24 cellular contexts compared by ENCODE assay signal in the genomic region with DNA sequence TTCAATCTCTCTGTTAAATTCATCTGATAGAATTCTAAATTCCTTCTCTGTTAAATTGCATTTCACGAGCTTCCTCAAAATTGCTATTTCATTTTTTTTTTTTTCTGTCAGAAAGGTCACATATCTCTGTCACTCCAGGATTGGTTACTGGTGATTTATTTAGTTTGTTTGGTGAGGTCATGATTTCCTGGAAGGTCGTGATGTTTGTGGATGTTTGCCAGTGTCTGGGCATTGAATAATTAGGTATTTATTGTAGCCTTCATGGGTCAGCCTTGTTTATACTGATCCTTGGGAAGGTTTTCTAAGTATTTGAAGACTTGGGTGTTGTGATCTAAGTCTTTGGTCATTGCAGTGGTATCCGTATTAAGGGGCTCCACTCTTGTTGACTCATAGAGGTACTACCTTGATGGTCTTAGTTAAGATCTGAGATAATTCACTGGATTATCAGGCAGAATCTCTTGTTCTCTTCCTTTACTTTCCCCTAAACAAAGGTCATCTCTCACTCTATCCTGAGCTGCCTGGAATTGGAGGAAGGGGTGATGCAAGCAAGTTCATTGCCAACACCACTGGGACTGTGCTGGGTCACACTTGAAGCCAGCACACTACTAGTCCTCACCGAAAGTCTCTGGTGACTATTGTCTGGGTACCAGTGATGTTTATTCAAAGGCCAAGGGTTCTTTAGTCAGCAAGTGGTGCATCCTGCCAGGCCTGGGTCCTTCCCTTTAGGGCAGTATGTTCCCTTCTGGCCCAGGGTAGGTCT.
"Had no signal": no experiment of that assay in that cellular context is flagged by ENCODE, and none has a peak within 500 bp of the region (broad histone marks: within the 10 kb centered on the region; RNA-seq: fewer than 3 reads in every experiment).

No MANE protein-coding gene starts in this region.

- H3K27me3 ChIP-seq: breast epithelium, MG63 had no signal

- H3K27ac ChIP-seq: breast epithelium had no signal

- H3K4me1 ChIP-seq: breast epithelium had no signal

- DNase-seq: activated CD4-positive, alpha-beta T cell treated with anti-CD3 and anti-CD28 coated beads for 48 hours; activated CD4-positive, alpha-beta T cell treated with anti-CD3 and anti-CD28 coated beads, Interleukin-2, amount 50 U/mL, for 4 hours; activated CD4-positive, CD25-positive, alpha-beta regulatory T cell treated with anti-CD3 and anti-CD28 coated beads, Interleukin-2, amount 50 U/mL, for 72 hours; activated CD8-positive, alpha-beta memory T cell treated with anti-CD3 and anti-CD28 coated beads, Interleukin-2, amount 50 U/mL, for 48 hours; activated CD8-positive, alpha-beta T cell treated with anti-CD3 and anti-CD28 coated beads, Interleukin-2, amount 10 ng/mL, durations not matched to agents 7 days and 5 days; activated effector memory CD4-positive, alpha-beta T cell treated with Interleukin-2 at 50 U/mL for 16 hours; activated naive CD4-positive, alpha-beta T cell; activated T-cell treated with anti-CD3 and anti-CD28 coated beads, Interleukin-2, amount 50 U/mL, for 1 hour; aorta; caudate nucleus; MG63; MV-4-11; NCI-H1092 treated with DMSO at 0.1 percent for 48 hours; NCI-H1417 treated with DMSO at 0.1 percent for 48 hours; NCI-H1694; NCI-H2029; NCI-H2107; NCI-H2171 treated with DMSO at 0.1 percent for 48 hours; NCI-H226; NCI-H526 treated with DMSO at 0.1 percent for 48 hours; NK-92 treated with Interleukin-12 subunit alpha and Interleukin-12 subunit beta, amount 100 ng/mL, for 24 hours; PC-3; SHP77 treated with DMSO at 0.1 percent for 48 hours had no signal

- ATAC-seq: activated CD8-positive, alpha-beta T cell treated with anti-CD3 and anti-CD28 coated beads, Interleukin-2, amount 10 ng/mL, durations not matched to agents 7 days and 5 days; PC-3 had no signal

- H3K36me3 ChIP-seq: breast epithelium had no signal

- H3K4me3 ChIP-seq: breast epithelium, MG63 had no signal
